In genomic region chr17:78616946-78617345, GRCh38 we compare ENCODE assay signal across 34 cellular contexts. TPM values are rescaled to one million over a fixed set of nuclear protein-coding genes. Genes with fewer than 3 reads are reported as not detected.
"Had no signal": no experiment of that assay in that cellular context is flagged by ENCODE, and none has a peak within 500 bp of the region (broad histone marks: within the 10 kb centered on the region; RNA-seq: fewer than 3 reads in every experiment).

No MANE protein-coding gene starts in this region.

- H3K36me3 Mint-ChIP-seq: activated CD4-positive, alpha-beta memory T cell treated with anti-CD3 and anti-CD28 coated beads for 36 hours; activated naive CD4-positive, alpha-beta T cell treated with anti-CD3 and anti-CD28 coated beads, Interleukin-2, amount 10 ng/mL, durations not matched to agents 7 days and 5 days; activated naive CD4-positive, alpha-beta T cell treated with anti-CD3 and anti-CD28 coated beads, Interleukin-2, amount 50 U/mL, for 72 hours; activated naive CD8-positive, alpha-beta T cell treated with anti-CD3 and anti-CD28 coated beads, Interleukin-2, amount 10 ng/mL, durations not matched to agents 7 days and 5 days; brain had no signal

- H3K27ac Mint-ChIP-seq: activated CD4-positive, alpha-beta memory T cell treated with anti-CD3 and anti-CD28 coated beads for 36 hours; activated CD4-positive, alpha-beta T cell treated with anti-CD3 and anti-CD28 coated beads for 36 hours; activated CD4-positive, alpha-beta T cell treated with anti-CD3 and anti-CD28 coated beads, Interleukin-2, amount 10 ng/mL, durations not matched to agents 24 days and 14 days; activated naive CD4-positive, alpha-beta T cell treated with anti-CD3 and anti-CD28 coated beads, Interleukin-2, amount 10 ng/mL, durations not matched to agents 7 days and 5 days; activated naive CD4-positive, alpha-beta T cell treated with anti-CD3 and anti-CD28 coated beads, Interleukin-2, amount 50 U/mL, for 72 hours; activated naive CD8-positive, alpha-beta T cell treated with anti-CD3 and anti-CD28 coated beads, Interleukin-2, amount 10 ng/mL, durations not matched to agents 7 days and 5 days; activated T-cell treated with anti-CD3 and anti-CD28 coated beads, Interleukin-2, amount 50 U/mL, for 24 hours; activated T-cell treated with anti-CD3 and anti-CD28 coated beads, Interleukin-2, amount 50 U/mL, for 72 hours; T-helper 17 cell; T-helper 2 cell treated with Interferon-gamma antibody and Interleukin-4, amounts not matched to agents 5 μg/mL and 100 μg/mL, for 36 hours had no signal

- H3K4me3 Mint-ChIP-seq: activated CD4-positive, alpha-beta memory T cell treated with anti-CD3 and anti-CD28 coated beads for 36 hours; activated CD4-positive, alpha-beta T cell treated with anti-CD3 and anti-CD28 coated beads for 36 hours; activated CD4-positive, alpha-beta T cell treated with anti-CD3 and anti-CD28 coated beads, Interleukin-2, amount 10 ng/mL, durations not matched to agents 24 days and 14 days; activated naive CD4-positive, alpha-beta T cell treated with anti-CD3 and anti-CD28 coated beads, Interleukin-2, amount 10 ng/mL, durations not matched to agents 7 days and 5 days; activated naive CD8-positive, alpha-beta T cell treated with anti-CD3 and anti-CD28 coated beads, Interleukin-2, amount 10 ng/mL, durations not matched to agents 7 days and 5 days; activated T-cell treated with anti-CD3 and anti-CD28 coated beads, Interleukin-2, amount 50 U/mL, for 24 hours; activated T-cell treated with anti-CD3 and anti-CD28 coated beads, Interleukin-2, amount 50 U/mL, for 72 hours; brain; T-helper 17 cell; T-helper 2 cell treated with Interferon-gamma antibody and Interleukin-4, amounts not matched to agents 5 μg/mL and 100 μg/mL, for 36 hours had no signal

- H3K27me3 ChIP-seq: ascending aorta, cardiac muscle cell, gastroesophageal sphincter had no signal

- H3K27ac ChIP-seq: breast epithelium, cardiac muscle cell, epithelial cell of prostate, esophagus squamous epithelium had no signal

- H3K4me1 ChIP-seq: breast epithelium had no signal

- H3K9me3 ChIP-seq: ascending aorta, breast epithelium, esophagus squamous epithelium had no signal

- DNase-seq: activated CD4-positive, alpha-beta memory T cell treated with anti-CD3 and anti-CD28 coated beads for 36 hours; activated CD4-positive, alpha-beta T cell treated with anti-CD3 and anti-CD28 coated beads for 36 hours; activated CD4-positive, alpha-beta T cell treated with anti-CD3 and anti-CD28 coated beads, Interleukin-2, amount 10 ng/mL, durations not matched to agents 24 days and 14 days; activated CD4-positive, CD25-positive, alpha-beta regulatory T cell; activated CD4-positive, CD25-positive, alpha-beta regulatory T cell treated with anti-CD3 and anti-CD28 coated beads, Interleukin-2, amount 50 U/mL, for 72 hours; activated CD8-positive, alpha-beta memory T cell treated with anti-CD3 and anti-CD28 coated beads, Interleukin-2, amount 50 U/mL, for 48 hours; activated gamma-delta T cell; activated naive CD4-positive, alpha-beta T cell; activated naive CD4-positive, alpha-beta T cell treated with anti-CD3 and anti-CD28 coated beads, Interleukin-2, amount 10 ng/mL, durations not matched to agents 7 days and 5 days; activated naive CD8-positive, alpha-beta T cell treated with anti-CD3 and anti-CD28 coated beads, Interleukin-2, amount 10 ng/mL, durations not matched to agents 7 days and 5 days; activated T-cell treated with anti-CD3 and anti-CD28 coated beads for 4 hours; activated T-cell treated with anti-CD3 and anti-CD28 coated beads, Interleukin-2, amount 50 U/mL, for 24 hours; activated T-cell treated with anti-CD3 and anti-CD28 coated beads, Interleukin-2, amount 50 U/mL, for 72 hours; central memory CD4-positive, alpha-beta T cell; effector CD8-positive, alpha-beta T cell; esophagus squamous epithelium; foreskin melanocyte; T-helper 1 cell; T-helper 17 cell; T1000 had no signal

- H3K4me1 Mint-ChIP-seq: activated CD4-positive, alpha-beta T cell treated with anti-CD3 and anti-CD28 coated beads for 36 hours; activated CD4-positive, alpha-beta T cell treated with anti-CD3 and anti-CD28 coated beads, Interleukin-2, amount 10 ng/mL, durations not matched to agents 24 days and 14 days; activated naive CD4-positive, alpha-beta T cell treated with anti-CD3 and anti-CD28 coated beads, Interleukin-2, amount 10 ng/mL, durations not matched to agents 7 days and 5 days; activated naive CD8-positive, alpha-beta T cell treated with anti-CD3 and anti-CD28 coated beads, Interleukin-2, amount 10 ng/mL, durations not matched to agents 7 days and 5 days; T-helper 17 cell had no signal

- H3K27me3 Mint-ChIP-seq: activated CD4-positive, alpha-beta memory T cell treated with anti-CD3 and anti-CD28 coated beads for 36 hours; activated CD4-positive, alpha-beta T cell treated with anti-CD3 and anti-CD28 coated beads for 36 hours; activated naive CD8-positive, alpha-beta T cell treated with anti-CD3 and anti-CD28 coated beads, Interleukin-2, amount 10 ng/mL, durations not matched to agents 7 days and 5 days; activated T-cell treated with anti-CD3 and anti-CD28 coated beads, Interleukin-2, amount 50 U/mL, for 24 hours had no signal

- FAIRE-seq: colon, endometrium, endothelial cell of umbilical vein had no signal

- H3K36me3 ChIP-seq: ascending aorta, breast epithelium, cardiac muscle cell, esophagus squamous epithelium, gastroesophageal sphincter had no signal

- H3K4me3 ChIP-seq: ascending aorta, breast epithelium, cardiac muscle cell, esophagus squamous epithelium, gastroesophageal sphincter had no signal

- H3K9me3 Mint-ChIP-seq: activated CD4-positive, alpha-beta T cell treated with anti-CD3 and anti-CD28 coated beads, Interleukin-2, amount 10 ng/mL, durations not matched to agents 24 days and 14 days; activated naive CD4-positive, alpha-beta T cell treated with anti-CD3 and anti-CD28 coated beads, Interleukin-2, amount 10 ng/mL, durations not matched to agents 7 days and 5 days; activated naive CD4-positive, alpha-beta T cell treated with anti-CD3 and anti-CD28 coated beads, Interleukin-2, amount 50 U/mL, for 72 hours; activated naive CD8-positive, alpha-beta T cell treated with anti-CD3 and anti-CD28 coated beads, Interleukin-2, amount 10 ng/mL, durations not matched to agents 7 days and 5 days; activated T-cell treated with anti-CD3 and anti-CD28 coated beads, Interleukin-2, amount 50 U/mL, for 72 hours; T-helper 2 cell treated with Interferon-gamma antibody and Interleukin-4, amounts not matched to agents 5 μg/mL and 100 μg/mL, for 36 hours had no signal

- ATAC-seq: activated CD4-positive, alpha-beta T cell treated with anti-CD3 and anti-CD28 coated beads for 36 hours; activated naive CD4-positive, alpha-beta T cell treated with anti-CD3 and anti-CD28 coated beads, Interleukin-2, amount 50 U/mL, for 72 hours; activated T-cell treated with anti-CD3 and anti-CD28 coated beads, Interleukin-2, amount 50 U/mL, for 72 hours; T-helper 17 cell had no signal

RNA-seq across cellular contexts. Expression of gene DNAH17, which starts 39.8 kb away (rescaled TPM):
- total RNA-seq: ascending aorta, cardiac muscle cell, endothelial cell of umbilical vein, fibroblast of lung, fibroblast of villous mesenchyme, glomerular endothelial cell had no signal
- polyA plus RNA-seq: endothelial cell of umbilical vein, fibroblast of lung had no signal
